ENCODE assay signal across 24 cellular contexts in genomic region chr2:151198646-151199045, GRCh38.
DNase-seq lines count a peak whose midpoint lies in the region; FAIRE-seq and TF ChIP-seq lines count a peak whose summit lies in the region.
"Had no signal": no experiment of that assay in that cellular context is flagged by ENCODE, and none has a peak within 500 bp of the region (broad histone marks: within the 10 kb centered on the region; RNA-seq: fewer than 3 reads in every experiment).

No MANE protein-coding gene starts in this region.

- H4K20me1 ChIP-seq in mammary epithelial cell (ENCODE audit: insufficient read depth, low read length): no peaks in the 10 kb centered on the region

- no peak overlapping the region for H2AFZ ChIP-seq in mammary epithelial cell (ENCODE audit: low read depth, low read length)

- TF ChIP-seq POLR2A in breast epithelium (IDR thresholded peaks at IDR 0.05): no peak

- H3K9me3 ChIP-seq in mammary epithelial cell (replicated peaks; ENCODE audit: insufficient read depth, low read length): no peaks in the 10 kb centered on the region
- no peaks in the 10 kb centered on the region for H3K9me3 ChIP-seq in breast epithelium
- H3K9me3 ChIP-seq in MG63: no peaks in the 10 kb centered on the region; the same call in 1 of the 2 replicates
- H3K9me3 ChIP-seq: BE2C had no signal

- DNase-seq in mammary epithelial cell (peak; percentile 6), breast epithelium (ENCODE audit: low spot score in 2 of 2) (no peak), MG63 (peak; percentile 27), bronchial epithelial cell (ENCODE audit: low read depth) (peak; percentile 3), NCI-H1694 treated with DMSO at 0.1 percent for 48 hours (lab: John Stamatoyannopoulos, UW) (no peak), H7 (no peak), caudate nucleus (lab: John Stamatoyannopoulos, UW) (no peak)
- no peak for DNase-seq in activated CD8-positive, alpha-beta memory T cell treated with anti-CD3 and anti-CD28 coated beads for 24 hours
- DNase-seq: BE2C; HCEC 1CT; NCI-H1105; NCI-H146; NCI-H2029 treated with DMSO at 0.1 percent for 48 hours; NCI-H345; NCI-H524; NCI-H774; NK-92 treated with Interleukin-12 subunit alpha and Interleukin-12 subunit beta, amount 100 ng/mL, for 24 hours; SHP77; SW 1271 had no signal

- no peak overlapping the region for H3K27ac ChIP-seq in mammary epithelial cell (ENCODE audit: insufficient read depth, low read depth, low read length)
- no peak overlapping the region for H3K27ac ChIP-seq in breast epithelium
- H3K27ac ChIP-seq in caudate nucleus (ENCODE audit: low read depth, low read length): no peak overlapping the region
- H3K27ac ChIP-seq: 22Rv1, HL-60, KMS-11 had no signal

- no peak overlapping the region for H3K4me2 ChIP-seq in mammary epithelial cell (ENCODE audit: insufficient read depth, low read depth, low read length)
- H3K4me2 ChIP-seq: KMS-11 had no signal

- 88% methylated on average over 2 of the region's 2 CpGs for WGBS in mammary epithelial cell (ENCODE audit: low coverage, missing lambda C conversion rate)

- no peak overlapping the region for H3K9ac ChIP-seq in mammary epithelial cell (ENCODE audit: insufficient read depth, low read length)
- H3K9ac ChIP-seq: KMS-11 had no signal

- CTCF ChIA-PET in mammary epithelial cell (lab: Charles Lee; ENCODE audit: low non-redundant PET): no interaction called here

- FAIRE-seq in bronchial epithelial cell (lab: Jason Lieb, UNC): no peak
- FAIRE-seq: D721Med, GM12892 had no signal

- BruUV-seq in mammary epithelial cell (replicated peaks; lab: Mats Ljungman, UMichigan): no TSS peak

- H3K4me3 ChIP-seq in mammary epithelial cell (replicated peaks in 1 of 3; ENCODE audit: insufficient read depth in 1 of 3, low read depth in 2 of 3, low read length in 3 of 3) (no peak overlapping the region), breast epithelium (no peak overlapping the region), MG63 (no peak overlapping the region), bronchial epithelial cell (ENCODE audit: low read depth, low read length) (no peak overlapping the region), H7 (ENCODE audit: insufficient read depth, low read depth, low read length) (no peak overlapping the region)

- dilution Hi-C loops in mammary epithelial cell (cut with HindIII; ENCODE audit: low sequenced_read_pairs): no loop called here

- in situ Hi-C loops in mammary epithelial cell (cut with MboI; ENCODE audit: low sequenced_read_pairs in 2 of 2): no loop called here

- H3K27me3 ChIP-seq in mammary epithelial cell (ENCODE audit: insufficient read depth, low read length) (no peaks in the 10 kb centered on the region), breast epithelium (no peaks in the 10 kb centered on the region), MG63 (no peaks in the 10 kb centered on the region), bronchial epithelial cell (ENCODE audit: control insufficient read depth, insufficient read depth, low read length) (no peaks in the 10 kb centered on the region), H7 (ENCODE audit: control insufficient read depth, insufficient read depth, low read length) (no peaks in the 10 kb centered on the region)
- H3K27me3 ChIP-seq: BE2C had no signal

- intact Hi-C loops in mammary epithelial cell (cut with micrococcal nuclease) (no loop called here), breast epithelium (cut with DNase I; ENCODE audit: low total_unique reads) (no loop called here)

- H3K4me1 ChIP-seq in mammary epithelial cell (ENCODE audit: insufficient read depth, low read length) (no peaks in the 10 kb centered on the region), breast epithelium (no peaks in the 10 kb centered on the region)
- H3K4me1 ChIP-seq: BE2C had no signal

- no peaks in the 10 kb centered on the region for H3K79me2 ChIP-seq in mammary epithelial cell (ENCODE audit: insufficient read depth, low read length)

- H3K36me3 ChIP-seq in mammary epithelial cell (ENCODE audit: insufficient read depth, low read length) (no peaks in the 10 kb centered on the region), breast epithelium (no peaks in the 10 kb centered on the region), MG63 (no peaks in the 10 kb centered on the region), bronchial epithelial cell (ENCODE audit: control insufficient read depth, insufficient read depth, low read length) (no peaks in the 10 kb centered on the region), H7 (replicated peaks; ENCODE audit: control insufficient read depth, insufficient read depth, low read length) (no peaks in the 10 kb centered on the region)
- H3K36me3 ChIP-seq: BE2C had no signal

- TF ChIP-seq CTCF in mammary epithelial cell (conservative IDR thresholded peaks at IDR 0.05 in 1 of 2, IDR thresholded peaks at IDR 0.05 in 1 of 2; ENCODE audit: extremely low read depth in 1 of 2, insufficient read depth in 1 of 2, low read depth in 1 of 2, low read length in 2 of 2) (no peak), breast epithelium (IDR thresholded peaks at IDR 0.05) (no peak), bronchial epithelial cell (IDR thresholded peaks at IDR 0.05; ENCODE audit: insufficient read depth, low read length, severe bottlenecking) (no peak)

Comparison
In these comparisons a context has a peak if more than half of its experiments do, and no peak if none do; other contexts are left out.
1. DNase-seq: peak in mammary epithelial cell (single experiment), MG63 (single experiment) and bronchial epithelial cell (single experiment); none in breast epithelium (0 of 2), activated CD8-positive, alpha-beta memory T cell treated with anti-CD3 and anti-CD28 coated beads for 24 hours (single experiment), NCI-H1694 treated with DMSO at 0.1 percent for 48 hours (single experiment), H7 (single experiment) and caudate nucleus (0 of 61).